ENCODE assay signal across 19 cellular contexts in the genomic region with DNA sequence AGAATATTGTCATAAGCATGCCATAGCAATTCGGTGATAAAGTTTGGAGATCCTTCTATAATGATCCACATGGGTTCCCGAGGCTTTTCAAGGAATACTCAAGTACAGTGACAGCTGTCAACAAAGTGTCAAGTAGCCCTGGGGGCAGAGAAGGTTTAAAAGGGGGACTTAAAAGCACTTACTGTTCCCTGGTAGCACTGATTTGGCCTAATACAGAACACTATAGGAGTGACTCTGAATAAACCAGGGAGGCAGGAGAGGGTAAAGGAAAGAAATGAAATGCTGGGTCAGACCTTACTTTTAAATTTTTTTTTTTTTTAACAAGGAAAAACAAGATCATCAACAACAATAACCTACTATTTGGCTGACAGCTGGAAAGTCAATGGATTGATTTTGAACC.
"Had no signal": no experiment of that assay in that cellular context is flagged by ENCODE, and none has a peak within 500 bp of the region (broad histone marks: within the 10 kb centered on the region; RNA-seq: fewer than 3 reads in every experiment).

No MANE protein-coding gene starts in this region.

- H3K4me2 ChIP-seq: PC-9 had no signal

- H3K36me3 ChIP-seq: ascending aorta had no signal

- DNase-seq: activated CD4-positive, alpha-beta memory T cell treated with anti-CD3 and anti-CD28 coated beads for 36 hours; activated CD4-positive, alpha-beta T cell treated with anti-CD3 and anti-CD28 coated beads, Interleukin-2, amount 10 ng/mL, durations not matched to agents 7 days and 5 days; activated CD4-positive, CD25-positive, alpha-beta regulatory T cell; activated CD8-positive, alpha-beta memory T cell treated with anti-CD3 and anti-CD28 coated beads for 24 hours; activated effector memory CD4-positive, alpha-beta T cell treated with anti-CD3 and anti-CD28 coated beads, Interleukin-2, amount 50 U/mL, for 16 hours; activated naive CD4-positive, alpha-beta T cell treated with Interleukin-2 at 50 U/mL for 16 hours; activated naive CD8-positive, alpha-beta T cell treated with anti-CD3 and anti-CD28 coated beads, Interleukin-2, amount 50 U/mL, for 24 hours; activated T-cell treated with anti-CD3 and anti-CD28 coated beads, Interleukin-2, amount 50 U/mL, for 4 hours; amniotic stem cell; Karpas-422; MM.1S; NCI-H1436; NCI-H2029 treated with DMSO at 0.1 percent for 48 hours; NCI-H226; PC-9; T-cell had no signal

- H3K27me3 ChIP-seq: ascending aorta had no signal

- ATAC-seq: activated naive CD4-positive, alpha-beta T cell treated with anti-CD3 and anti-CD28 coated beads, Interleukin-2, amount 50 U/mL, for 72 hours; activated naive CD8-positive, alpha-beta T cell treated with anti-CD3 and anti-CD28 coated beads, Interleukin-2, amount 50 U/mL, for 24 hours; activated T-cell treated with anti-CD3 and anti-CD28 coated beads, Interleukin-2, amount 50 U/mL, for 4 hours; T-cell had no signal

- H3K4me3 ChIP-seq: ascending aorta, PC-9, SK-N-MC had no signal

- H3K27ac ChIP-seq: ascending aorta, PC-9, SK-N-MC had no signal

- H2AFZ ChIP-seq: PC-9 had no signal

- H3K9me3 ChIP-seq: ascending aorta had no signal
